In genomic region chr7:46939089-46939488, GRCh38 we compare ENCODE assay signal across 19 cellular contexts.
DNase-seq lines count a peak whose midpoint lies in the region; ATAC-seq and TF ChIP-seq lines count a peak whose summit lies in the region.
"Had no signal": no experiment of that assay in that cellular context is flagged by ENCODE, and none has a peak within 500 bp of the region (broad histone marks: within the 10 kb centered on the region; RNA-seq: fewer than 3 reads in every experiment).

No MANE protein-coding gene starts in this region.

- H3K4me2 ChIP-seq in BLaER1 (peak overlapping the region; percentile 56), OCI-LY3 (ENCODE audit: low read length) (peak overlapping the region; percentile 91)
- H3K4me2 ChIP-seq: A549 had no signal

- POLR2A ChIA-PET in CD4-positive, alpha-beta memory T cell (lab: Charles Lee; ENCODE audit: partially characterized antibody): no interaction called here

- no peaks in the 10 kb centered on the region for H3K36me3 ChIP-seq in BLaER1
- peaks cover 4% of the 10 kb centered on the region for H3K36me3 ChIP-seq in OCI-LY3 (replicated peaks; ENCODE audit: low read depth, low read length)
- no peaks in the 10 kb centered on the region for H3K36me3 ChIP-seq in CD4-positive, alpha-beta memory T cell (ENCODE audit: insufficient read depth, low read length)
- H3K36me3 ChIP-seq in left lung: no peaks in the 10 kb centered on the region
- H3K36me3 ChIP-seq: HAP-1 had no signal

- no peaks in the 10 kb centered on the region for H4K20me1 ChIP-seq in BLaER1
- H4K20me1 ChIP-seq in OCI-LY3 (ENCODE audit: insufficient read depth, low read length): no peaks in the 10 kb centered on the region

- no peak overlapping the region for H3K27ac Mint-ChIP-seq in CD4-positive, alpha-beta memory T cell
- H3K27ac Mint-ChIP-seq: CD8-positive, alpha-beta memory T cell had no signal

- CTCF ChIA-PET in CD4-positive, alpha-beta memory T cell (lab: Charles Lee; ENCODE audit: partially characterized antibody): interaction anchor here (0.9 kb wide), 1 partner anchor 11 kb away, joined by 5 read pairs; no protein-coding TSS in a partner anchor

- no peak overlapping the region for H3K4me3 Mint-ChIP-seq in CD4-positive, alpha-beta memory T cell
- H3K4me3 Mint-ChIP-seq: CD8-positive, alpha-beta memory T cell had no signal

- ATAC-seq in GM18511 (IDR thresholded peaks at IDR 0.05; ENCODE audit: unreplicated experiment) (peak; percentile 46), HG02870 (IDR thresholded peaks at IDR 0.05; ENCODE audit: unreplicated experiment) (peak; percentile 60), GM21717 (IDR thresholded peaks at IDR 0.05; ENCODE audit: unreplicated experiment) (no peak), left lung (no peak)
- ATAC-seq: A549, K562 had no signal

- H3K79me2 ChIP-seq in OCI-LY3 (ENCODE audit: low read length): no peaks in the 10 kb centered on the region

- no peak overlapping the region for H3K4me3 ChIP-seq in BLaER1
- H3K4me3 ChIP-seq in OCI-LY3 (ENCODE audit: low read length): peak overlapping the region; percentile 60
- no peak overlapping the region for H3K4me3 ChIP-seq in CD4-positive, alpha-beta memory T cell (ENCODE audit: low read length in 2 of 2)
- no peak overlapping the region for H3K4me3 ChIP-seq in left lung
- H3K4me3 ChIP-seq: A549, GM23248, HAP-1, K562 had no signal

- no peak overlapping the region for H2AFZ ChIP-seq in OCI-LY3 (ENCODE audit: low read depth, low read length)
- H2AFZ ChIP-seq: GM23248 had no signal

- intact Hi-C loops in CD4-positive, alpha-beta memory T cell (cut with micrococcal nuclease): no loop called here
- intact Hi-C loops in left lung (cut with DNase I): no loop called here

- H3K4me1 ChIP-seq in BLaER1 (peaks cover 26% of the 10 kb centered on the region), OCI-LY3 (ENCODE audit: low read length) (peaks cover 60% of the 10 kb centered on the region), left lung (peaks cover 0 to 3% of the 10 kb centered on the region in 2 donors)
- no peaks in the 10 kb centered on the region for H3K4me1 ChIP-seq in CD4-positive, alpha-beta memory T cell (ENCODE audit: insufficient read depth, low read length)
- H3K4me1 ChIP-seq: HAP-1 had no signal

- DNase-seq in CD4-positive, alpha-beta memory T cell: no peak
- no peak for DNase-seq in left lung
- DNase-seq: AML-193; CD8-positive, alpha-beta memory T cell; COR-L47; DMS 273 treated with DMSO at 0.1 percent for 48 hours; DMS53; DND-41; GM23248; IMR-90 had no signal

- H3K9me3 Mint-ChIP-seq in CD4-positive, alpha-beta memory T cell: peaks cover 2 to 9% (median 4%) of the 10 kb centered on the region in 8 donors

- no peaks in the 10 kb centered on the region for H3K36me3 Mint-ChIP-seq in CD4-positive, alpha-beta memory T cell
- H3K36me3 Mint-ChIP-seq: CD8-positive, alpha-beta memory T cell had no signal

- no peaks in the 10 kb centered on the region for H3K27me3 ChIP-seq in BLaER1
- H3K27me3 ChIP-seq in OCI-LY3 (ENCODE audit: low read depth, low read length): no peaks in the 10 kb centered on the region
- no peaks in the 10 kb centered on the region for H3K27me3 ChIP-seq in CD4-positive, alpha-beta memory T cell (ENCODE audit: insufficient read depth, low read length)
- H3K27me3 ChIP-seq in left lung: no peaks in the 10 kb centered on the region

- H3K27me3 Mint-ChIP-seq in CD4-positive, alpha-beta memory T cell: no peaks in the 10 kb centered on the region
- H3K27me3 Mint-ChIP-seq: CD8-positive, alpha-beta memory T cell had no signal

- H3K4me1 Mint-ChIP-seq in CD4-positive, alpha-beta memory T cell: no peaks in the 10 kb centered on the region
- H3K4me1 Mint-ChIP-seq: CD8-positive, alpha-beta memory T cell had no signal

- no peak overlapping the region for H3K9ac ChIP-seq in BLaER1
- H3K9ac ChIP-seq in OCI-LY3 (ENCODE audit: low read length): peak overlapping the region; percentile 48
- H3K9ac ChIP-seq: GM23248 had no signal

- TF ChIP-seq CTCF in OCI-LY3 (IDR thresholded peaks at IDR 0.05; ENCODE audit: low read depth, low read length) (no peak), left lung (IDR thresholded peaks at IDR 0.05) (no peak)

- H3K9me3 ChIP-seq in BLaER1: 0 out of 2 replicates have a peak, but pooled peaks cover 3% of the 10 kb centered on the region
- no peaks in the 10 kb centered on the region for H3K9me3 ChIP-seq in OCI-LY3 (ENCODE audit: insufficient read depth, low read length)
- H3K9me3 ChIP-seq in CD4-positive, alpha-beta memory T cell (ENCODE audit: control insufficient read depth in 1 of 2, low read length in 2 of 2): no peaks in the 10 kb centered on the region
- no peaks in the 10 kb centered on the region for H3K9me3 ChIP-seq in left lung
- H3K9me3 ChIP-seq: A549, HAP-1 had no signal

- H3K27ac ChIP-seq in BLaER1 (no peak overlapping the region; the same call in 1 of the 2 replicates), OCI-LY3 (ENCODE audit: low read length) (peak overlapping the region; percentile 75), left lung (no peak overlapping the region)
- no peak overlapping the region for H3K27ac ChIP-seq in CD4-positive, alpha-beta memory T cell (ENCODE audit: low read depth, low read length)
- H3K27ac ChIP-seq: 22Rv1, A549, GM23248 had no signal

Comparison
In these comparisons a context has a peak if more than half of its experiments do, and no peak if none do; other contexts are left out.
1. ATAC-seq: peak in GM18511 (single experiment) and HG02870 (single experiment); none in GM21717 (single experiment) and left lung (single experiment).